Comparison of ENCODE assay signal across 13 cellular contexts in the genomic region with DNA sequence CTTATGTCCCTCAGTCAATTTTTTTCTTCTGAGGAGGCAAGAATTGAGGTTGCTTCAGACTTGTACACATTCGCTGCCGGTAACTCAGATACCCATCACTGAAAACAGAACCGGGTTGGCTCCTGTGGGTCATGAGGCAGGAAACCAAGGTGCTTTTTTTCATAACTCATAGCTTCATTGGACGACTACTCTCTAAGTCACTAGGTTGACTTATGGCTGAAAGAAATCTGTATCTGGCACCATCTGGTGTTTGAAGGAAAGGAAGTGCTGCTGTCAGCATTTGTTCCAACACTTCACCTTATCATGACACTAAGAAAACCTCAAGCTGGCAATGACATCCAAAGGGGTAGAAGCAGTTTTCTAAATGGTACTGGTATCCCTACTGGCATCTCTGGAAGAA.
A peak's percentile ranks its signal among the peaks of the same experiment; 100 is the strongest.
DNase-seq lines count a peak whose midpoint lies in the region; ATAC-seq and TF ChIP-seq lines count a peak whose summit lies in the region.
"Had no signal": no experiment of that assay in that cellular context is flagged by ENCODE, and none has a peak within 500 bp of the region (broad histone marks: within the 10 kb centered on the region; RNA-seq: fewer than 3 reads in every experiment).

No MANE protein-coding gene starts in this region.

- peaks cover 22% of the 10 kb centered on the region for H3K27me3 Mint-ChIP-seq in activated naive CD8-positive, alpha-beta T cell treated with anti-CD3 and anti-CD28 coated beads, Interleukin-2, amount 10 ng/mL, durations not matched to agents 7 days and 5 days

- DNase-seq in activated gamma-delta T cell treated with Interleukin-2 at 50 U/mL for 16 hours: peak; percentile 46
- no peak for DNase-seq in activated gamma-delta T cell (lab: John Stamatoyannopoulos, UW)
- DNase-seq in T-helper 22 cell (ENCODE audit: low read depth): peak; percentile 27
- no peak for DNase-seq in activated naive CD8-positive, alpha-beta T cell treated with anti-CD3 and anti-CD28 coated beads, Interleukin-2, amount 10 ng/mL, durations not matched to agents 7 days and 5 days
- peak; percentile 17 to 19 for DNase-seq in stimulated activated CD8-positive, alpha-beta memory T cell treated with anti-CD3 and anti-CD28 coated beads, Interleukin-7, amount 100 ng/mL, for 4 hours (ENCODE audit: low read depth in 2 of 2)
- no peak for DNase-seq in ACHN
- DNase-seq in adrenal gland: no peak
- DNase-seq: GM23248, NCI-H510A had no signal

- H3K4me1 ChIP-seq in adrenal gland (replicated peaks in 1 of 2): no peaks in the 10 kb centered on the region
- H3K4me1 ChIP-seq: tibial nerve had no signal

- no peaks in the 10 kb centered on the region for H3K36me3 ChIP-seq in adrenal gland (replicated peaks in 1 of 2)
- H3K36me3 ChIP-seq: tibial nerve had no signal

- peak; percentile 96 for ATAC-seq in activated naive CD8-positive, alpha-beta T cell treated with anti-CD3 and anti-CD28 coated beads, Interleukin-2, amount 10 ng/mL, durations not matched to agents 7 days and 5 days (ENCODE audit: low read depth)
- no peak for ATAC-seq in HG03520 (IDR thresholded peaks at IDR 0.05; ENCODE audit: unreplicated experiment)
- ATAC-seq: esophagus mucosa had no signal

- no peak overlapping the region for H3K27ac ChIP-seq in adrenal gland
- H3K27ac ChIP-seq: GM23248, tibial nerve had no signal

- peaks cover 25% of the 10 kb centered on the region for H3K4me1 Mint-ChIP-seq in activated naive CD8-positive, alpha-beta T cell treated with anti-CD3 and anti-CD28 coated beads, Interleukin-2, amount 10 ng/mL, durations not matched to agents 7 days and 5 days
- H3K4me1 Mint-ChIP-seq: neural crest cell had no signal

- POLR2A ChIA-PET in activated naive CD8-positive, alpha-beta T cell treated with anti-CD3 and anti-CD28 coated beads, Interleukin-2, amount 10 ng/mL, durations not matched to agents 7 days and 5 days (lab: Charles Lee): interaction anchor here (0.5 to 1.6 kb wide), 3 partner anchors 20 to 127 kb away, joined by 3 to 4 read pairs (median 3); no protein-coding TSS in a partner anchor

- no peak for TF ChIP-seq POLR2A in adrenal gland (IDR thresholded peaks at IDR 0.05)

- no peaks in the 10 kb centered on the region for H3K27me3 ChIP-seq in adrenal gland
- H3K27me3 ChIP-seq: tibial nerve had no signal

- no peaks in the 10 kb centered on the region for H3K9me3 ChIP-seq in adrenal gland (replicated peaks in 1 of 3)
- H3K9me3 ChIP-seq: tibial nerve had no signal

- H3K4me3 ChIP-seq in adrenal gland: no peak overlapping the region
- H3K4me3 ChIP-seq: GM23248, tibial nerve had no signal

- 56 to 70% (median 65%) methylated on average over 4 of the region's 4 CpGs for WGBS in adrenal gland, 4 donors

- H3K4me3 Mint-ChIP-seq in activated naive CD8-positive, alpha-beta T cell treated with anti-CD3 and anti-CD28 coated beads, Interleukin-2, amount 10 ng/mL, durations not matched to agents 7 days and 5 days: peak overlapping the region; percentile 68
- H3K4me3 Mint-ChIP-seq: neural crest cell had no signal

- TF ChIP-seq CTCF in adrenal gland (IDR thresholded peaks at IDR 0.05): no peak

- intact Hi-C loops in adrenal gland (cut with DNase I): no loop called here

- peaks cover 5% of the 10 kb centered on the region for H3K36me3 Mint-ChIP-seq in activated naive CD8-positive, alpha-beta T cell treated with anti-CD3 and anti-CD28 coated beads, Interleukin-2, amount 10 ng/mL, durations not matched to agents 7 days and 5 days

- H3K9me3 Mint-ChIP-seq in activated naive CD8-positive, alpha-beta T cell treated with anti-CD3 and anti-CD28 coated beads, Interleukin-2, amount 10 ng/mL, durations not matched to agents 7 days and 5 days: peaks cover 1% of the 10 kb centered on the region

- in situ Hi-C loops in ACHN (cut with HindIII; ENCODE audit: low pct_ligation_motif_present, low pct_unique_long_range_greater_than_20kb, low sequenced_read_pairs): no loop called here

- peak overlapping the region; percentile 79 for H3K27ac Mint-ChIP-seq in activated naive CD8-positive, alpha-beta T cell treated with anti-CD3 and anti-CD28 coated beads, Interleukin-2, amount 10 ng/mL, durations not matched to agents 7 days and 5 days

Comparison
In these comparisons a context has a peak if more than half of its experiments do, and no peak if none do; other contexts are left out.
1. DNase-seq: peak in activated gamma-delta T cell treated with Interleukin-2 at 50 U/mL for 16 hours (single experiment), T-helper 22 cell (single experiment) and stimulated activated CD8-positive, alpha-beta memory T cell treated with anti-CD3 and anti-CD28 coated beads, Interleukin-7, amount 100 ng/mL, for 4 hours (2 of 2); none in activated gamma-delta T cell (single experiment), activated naive CD8-positive, alpha-beta T cell treated with anti-CD3 and anti-CD28 coated beads, Interleukin-2, amount 10 ng/mL, durations not matched to agents 7 days and 5 days (single experiment), ACHN (single experiment) and adrenal gland (0 of 7).